Comparison of ENCODE assay signal across 19 cellular contexts in the genomic region with DNA sequence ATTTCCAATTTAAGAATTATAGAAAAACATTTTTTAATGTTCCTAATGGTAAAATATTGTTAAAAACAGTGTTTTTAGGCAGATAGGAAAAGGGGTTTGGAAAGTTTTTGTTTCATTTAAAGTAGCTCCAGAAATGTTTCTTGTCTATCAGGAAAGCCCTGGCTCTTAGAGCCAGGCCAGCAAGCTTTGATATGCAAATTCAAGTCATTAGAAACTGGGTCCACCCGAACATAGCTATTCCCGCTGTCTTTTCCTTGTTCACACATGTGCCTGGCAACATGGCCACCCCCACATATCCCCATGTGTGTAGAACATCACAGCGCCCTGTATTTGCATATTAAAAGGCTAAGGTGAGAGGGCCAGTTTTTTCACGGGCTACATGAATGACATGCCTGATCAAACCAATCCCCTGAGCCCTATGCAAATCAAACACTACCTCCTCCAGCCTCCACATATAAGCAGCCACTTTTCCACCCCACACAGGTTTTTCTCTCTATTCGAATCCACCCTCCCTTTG.
DNase-seq lines count a peak whose midpoint lies in the region; ATAC-seq, FAIRE-seq and TF ChIP-seq lines count a peak whose summit lies in the region.
"Had no signal": no experiment of that assay in that cellular context is flagged by ENCODE, and none has a peak within 500 bp of the region (broad histone marks: within the 10 kb centered on the region; RNA-seq: fewer than 3 reads in every experiment).

No MANE protein-coding gene starts in this region.

- H2AFZ ChIP-seq in Karpas-422 (ENCODE audit: low read length) (no peak overlapping the region), PC-9 (0 out of 2 replicates have a peak overlapping the region, but pooled peaks have one; percentile 6)
- H2AFZ ChIP-seq: GM23248 had no signal

- ATAC-seq in right cardiac atrium, result no peak
- ATAC-seq: A549, GM12878 had no signal

- WGBS in mesendoderm (ENCODE audit: extremely low coverage, insufficient coverage, low lambda C conversion rate), result no CpG with 5 or more reads among the region's 5 CpGs
- 73% methylated on average over 5 of the region's 5 CpGs for WGBS in right cardiac atrium

- in situ Hi-C loops in ACHN (cut with HindIII; ENCODE audit: low pct_ligation_motif_present, low pct_unique_long_range_greater_than_20kb, low sequenced_read_pairs), result no loop called here

- no TSS peak for BruUV-seq in PC-9 (replicated peaks; lab: Mats Ljungman, UMichigan)

- POLR2A ChIA-PET in PC-9 (lab: Charles Lee; ENCODE audit: unreplicated experiment), result no interaction called here

- no peak overlapping the region for H3K18ac ChIP-seq in mesendoderm (ENCODE audit: low read length)

- H3K4me1 ChIP-seq in Karpas-422 (ENCODE audit: low read length) (no peaks in the 10 kb centered on the region), PC-9 (replicated peaks; ENCODE audit: insufficient read depth) (no peaks in the 10 kb centered on the region), mesendoderm (ENCODE audit: control insufficient read depth, low read depth, low read length) (peaks cover 4% of the 10 kb centered on the region), right cardiac atrium (ENCODE audit: control insufficient read depth, insufficient read depth, low read length) (no peaks in the 10 kb centered on the region)
- H3K4me1 ChIP-seq: A549, BE2C, Peyer's patch had no signal

- H3K56ac ChIP-seq in mesendoderm (ENCODE audit: low read length), result no peak overlapping the region

- H3K79me2 ChIP-seq in Karpas-422 (ENCODE audit: low read length), result no peaks in the 10 kb centered on the region
- H3K79me2 ChIP-seq in PC-9 (ENCODE audit: low read depth), result no peaks in the 10 kb centered on the region
- no peaks in the 10 kb centered on the region for H3K79me2 ChIP-seq in mesendoderm (ENCODE audit: control insufficient read depth, insufficient read depth, low read length)

- no peak overlapping the region for H2BK5ac ChIP-seq in mesendoderm (ENCODE audit: low read length)

- H4K5ac ChIP-seq in mesendoderm (ENCODE audit: low read length), result no peak overlapping the region

- H3K4me2 ChIP-seq in Karpas-422 (ENCODE audit: low read depth, low read length, poor library complexity, severe bottlenecking) (no peak overlapping the region), PC-9 (no peak overlapping the region), mesendoderm (ENCODE audit: low read length) (no peak overlapping the region)
- H3K4me2 ChIP-seq: A549, KMS-11 had no signal

- H2BK15ac ChIP-seq in mesendoderm (replicated peaks; ENCODE audit: low read depth), result peak overlapping the region; percentile 25

- no peak overlapping the region for H4K8ac ChIP-seq in mesendoderm (ENCODE audit: low read depth, low read length)

- H3K27ac ChIP-seq in Karpas-422 (ENCODE audit: low read length), result no peak overlapping the region
- no peak overlapping the region for H3K27ac ChIP-seq in PC-9
- H3K27ac ChIP-seq in mesendoderm (ENCODE audit: low read depth, low read length), result no peak overlapping the region
- no peak overlapping the region for H3K27ac ChIP-seq in right cardiac atrium (ENCODE audit: low read length)
- H3K27ac ChIP-seq: A549, GM23248, KMS-11, Peyer's patch had no signal

- CTCF ChIA-PET in PC-9 (lab: Charles Lee), result no interaction called here

- no peak for TF ChIP-seq POLR2A in H54 (IDR thresholded peaks at IDR 0.05; ENCODE audit: low read depth, low read length)

- DNase-seq in H54 (ENCODE audit: insufficient read length, low spot score) (no peak), Karpas-422 (peak; percentile 34), PC-9 (no peak), mesendoderm (peak; percentile 31), right cardiac atrium (no peak), UCSD-AML1 (lab: John Stamatoyannopoulos, UW; ENCODE audit: unreplicated experiment) (no peak), ACHN (no peak)
- DNase-seq: BE2C, DMS79, GM23248, IMR-90, MV-4-11, NCI-H1694 treated with DMSO at 0.1 percent for 48 hours, NCI-H2081 treated with DMSO at 0.1 percent for 48 hours, NCI-H748 treated with DMSO at 0.1 percent for 48 hours, Peyer's patch had no signal

- H3K79me1 ChIP-seq in mesendoderm (ENCODE audit: low read length), result no peaks in the 10 kb centered on the region

- no peak overlapping the region for H3K4ac ChIP-seq in mesendoderm (ENCODE audit: low read depth, low read length)

- intact Hi-C loops in PC-9 (cut with micrococcal nuclease; ENCODE audit: unreplicated experiment) (no loop called here), right cardiac atrium (cut with DNase I) (no loop called here)

- H3K9me2 ChIP-seq in Karpas-422 (replicated peaks; ENCODE audit: insufficient read depth, low read length) (no peaks in the 10 kb centered on the region), PC-9 (ENCODE audit: insufficient read depth) (0 out of 2 replicates have a peak, but pooled peaks cover 2% of the 10 kb centered on the region)

- no peak overlapping the region for H3K23ac ChIP-seq in mesendoderm (ENCODE audit: low read length)

- H3K27me3 ChIP-seq in Karpas-422 (ENCODE audit: low read length) (no peaks in the 10 kb centered on the region), PC-9 (ENCODE audit: insufficient read depth, low read depth) (no peaks in the 10 kb centered on the region), mesendoderm (ENCODE audit: insufficient read depth, low read length, poor library complexity) (no peaks in the 10 kb centered on the region), right cardiac atrium (ENCODE audit: control insufficient read depth, insufficient read depth) (no peaks in the 10 kb centered on the region)
- H3K27me3 ChIP-seq: BE2C, Peyer's patch had no signal

- no peak overlapping the region for H3K9ac ChIP-seq in Karpas-422 (ENCODE audit: low read length)
- no peak overlapping the region for H3K9ac ChIP-seq in mesendoderm (ENCODE audit: low read length)
- H3K9ac ChIP-seq: GM23248, KMS-11 had no signal

- H3K4me3 ChIP-seq in Karpas-422 (ENCODE audit: low read length), result no peak overlapping the region
- no peak overlapping the region for H3K4me3 ChIP-seq in PC-9
- no peak overlapping the region for H3K4me3 ChIP-seq in mesendoderm (ENCODE audit: low read length)
- H3K4me3 ChIP-seq in right cardiac atrium (ENCODE audit: low read length), result no peak overlapping the region
- H3K4me3 ChIP-seq: A549, GM12878, GM23248, Peyer's patch had no signal

- TF ChIP-seq CTCF in PC-9 (conservative IDR thresholded peaks at IDR 0.05), result no peak

- H3F3A ChIP-seq in PC-9 (ENCODE audit: insufficient read depth, low read depth), result no peaks in the 10 kb centered on the region

- H3K36me3 ChIP-seq in Karpas-422 (ENCODE audit: insufficient read depth, low read length), result no peaks in the 10 kb centered on the region
- no peaks in the 10 kb centered on the region for H3K36me3 ChIP-seq in PC-9 (ENCODE audit: low read depth)
- no peaks in the 10 kb centered on the region for H3K36me3 ChIP-seq in mesendoderm (ENCODE audit: control insufficient read depth, insufficient read depth, low read length)
- H3K36me3 ChIP-seq: BE2C, Peyer's patch had no signal

- peak; percentile 45 for FAIRE-seq in H54 (lab: Jason Lieb, UNC)
- FAIRE-seq: A549, GM12878 had no signal

- H2AK5ac ChIP-seq in mesendoderm (ENCODE audit: low read length), result no peak overlapping the region

- H3K9me3 ChIP-seq in Karpas-422 (ENCODE audit: low read length), result peaks cover 4% of the 10 kb centered on the region; the same call in 1 of the 2 replicates
- no peaks in the 10 kb centered on the region for H3K9me3 ChIP-seq in PC-9 (ENCODE audit: insufficient read depth, low read depth)
- peaks cover 6% of the 10 kb centered on the region for H3K9me3 ChIP-seq in right cardiac atrium (ENCODE audit: control insufficient read depth, low read length)
- H3K9me3 ChIP-seq: A549, Peyer's patch had no signal

- no peak overlapping the region for H2BK120ac ChIP-seq in mesendoderm (ENCODE audit: low read depth, low read length)

- H4K20me1 ChIP-seq in Karpas-422 (ENCODE audit: insufficient read depth, low read depth, low read length) (no peaks in the 10 kb centered on the region), PC-9 (ENCODE audit: insufficient read depth) (no peaks in the 10 kb centered on the region)

Comparison
In these comparisons a context has a peak if more than half of its experiments do, and no peak if none do; other contexts are left out.
1. DNase-seq: peak in Karpas-422 (single experiment) and mesendoderm (single experiment); none in H54 (single experiment), PC-9 (0 of 2), right cardiac atrium (0 of 3), UCSD-AML1 (single experiment) and ACHN (single experiment).